In the genomic region with DNA sequence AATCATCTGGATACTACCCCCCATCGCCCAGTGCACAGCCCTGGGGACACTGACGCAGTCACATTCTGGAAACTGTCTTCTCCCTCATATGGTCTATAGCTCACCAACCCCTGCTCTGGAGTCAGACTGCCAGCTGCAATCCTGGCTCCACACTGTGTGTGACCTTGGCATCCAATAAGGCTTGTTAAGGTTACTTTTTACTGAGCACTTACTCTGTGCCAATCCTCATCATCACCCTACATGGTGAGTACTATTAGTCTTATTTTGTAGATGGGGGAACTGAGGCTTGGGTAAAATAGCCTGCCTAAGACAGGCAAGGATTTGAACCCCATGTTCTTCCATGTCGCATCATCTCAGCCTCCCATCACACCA, we compare ENCODE assay signal across 8 cellular contexts. TPM values are rescaled to one million over a fixed set of nuclear protein-coding genes. Genes with fewer than 3 reads are reported as not detected.
DNase-seq lines count a peak whose midpoint lies in the region; ATAC-seq, FAIRE-seq and TF ChIP-seq lines count a peak whose summit lies in the region.

No MANE protein-coding gene starts in this region.

- DNase-seq in GM06990 (ENCODE audit: extremely low read depth, insufficient read length) (no peak), T-cell (peak in 1 of 34 experiments; percentile 18), foreskin keratinocyte (peak in 1 of 2 donors; percentile 16), psoas muscle (no peak), D341Med (ENCODE audit: low spot score) (no peak), frontal cortex (ENCODE audit: low spot score in 2 of 2) (no peak), NCI-H82 (lab: John Stamatoyannopoulos, UW) (no peak), NCI-H2196 treated with DMSO at 0.1 percent for 48 hours (lab: John Stamatoyannopoulos, UW; ENCODE audit: unreplicated experiment) (no peak)

- POLR2A ChIA-PET in T-cell (lab: Charles Lee) = interaction anchor here in 1 of 2 donors (0.6 to 1.0 kb wide), 2 partner anchors 35 to 1571 kb away, joined by 3 read pairs; a partner anchor contains a TSS

- ATAC-seq in T-cell (replicated peaks in 1 of 4) (peak; percentile 3 to 19 (median 6)), foreskin keratinocyte (no peak), psoas muscle (no peak)

- H3K27ac ChIP-seq in foreskin keratinocyte = peak overlapping the region; percentile 3
- peak overlapping the region; percentile 94 for H3K27ac ChIP-seq in psoas muscle

- no peak for TF ChIP-seq CTCF in GM06990 (IDR thresholded peaks at IDR 0.05; ENCODE audit: insufficient read depth, low read length, poor library complexity, severe bottlenecking)
- TF ChIP-seq CTCF in foreskin keratinocyte (conservative IDR thresholded peaks at IDR 0.05) = no peak
- TF ChIP-seq CTCF in psoas muscle (IDR thresholded peaks at IDR 0.05) = no peak

- H3K27ac Mint-ChIP-seq in T-cell = peak overlapping the region; percentile 72 to 89

- H3K9me3 Mint-ChIP-seq in T-cell = no peaks in the 10 kb centered on the region

- intact Hi-C loops in psoas muscle (cut with DNase I) = loop anchor here in 1 of 2 donors (2.0 kb wide), 1 partner anchor 32 kb away; no protein-coding TSS in a partner anchor

- H3K4me1 ChIP-seq in foreskin keratinocyte (peaks cover 14% of the 10 kb centered on the region), psoas muscle (peaks cover 96% of the 10 kb centered on the region)

- peak overlapping the region; percentile 65 to 82 (median 71) for H3K4me3 Mint-ChIP-seq in T-cell

- WGBS in psoas muscle, 3 donors = 39 to 53% (median 45%) methylated on average over 3 of the region's 3 CpGs

- H3K36me3 ChIP-seq in GM06990 (ENCODE audit: control insufficient read depth, insufficient read depth, low read length) = no peaks in the 10 kb centered on the region
- no peaks in the 10 kb centered on the region for H3K36me3 ChIP-seq in psoas muscle (ENCODE audit: insufficient read depth in 1 of 2, low read depth in 1 of 2)

- FAIRE-seq in frontal cortex (lab: Jason Lieb, UNC) = no peak

- H3K27me3 ChIP-seq in GM06990 (replicated peaks; ENCODE audit: control insufficient read depth, insufficient read depth, low read length) (no peaks in the 10 kb centered on the region), foreskin keratinocyte (no peaks in the 10 kb centered on the region), psoas muscle (ENCODE audit: insufficient read depth in 3 of 3, low read length in 2 of 3) (no peaks in the 10 kb centered on the region)

- peaks cover 28 to 46% (median 42%) of the 10 kb centered on the region in 3 donors for H3K4me1 Mint-ChIP-seq in T-cell

- no peaks in the 10 kb centered on the region for H3K9me3 ChIP-seq in psoas muscle

- CTCF ChIA-PET in T-cell (lab: Charles Lee) = interaction anchor here (0.6 to 2.3 kb wide), 11 partner anchors 12 to 204 kb away, joined by 3 to 15 read pairs (median 5); a partner anchor contains a TSS

- H3K4me3 ChIP-seq in GM06990 (replicated peaks; ENCODE audit: low read depth, low read length) (peak overlapping the region; percentile 54), psoas muscle (peak overlapping the region; percentile 55)

- H3K27me3 Mint-ChIP-seq in T-cell = no peaks in the 10 kb centered on the region

- no peaks in the 10 kb centered on the region for H3K36me3 Mint-ChIP-seq in T-cell

RNA-seq across cellular contexts. Expression of a gene that starts 34.9 kb away (rescaled TPM):
- total RNA-seq in T-cell (10 to 100 TPM; 21.9 to 26.4 (median 23.1) TPM), foreskin keratinocyte (12.1 and 14.8 TPM in 2 replicates), psoas muscle (10 to 100 TPM; 35.9 to 65.2 (median 59.0) TPM), frontal cortex (10.6 TPM)
- polyA plus RNA-seq in foreskin keratinocyte (4.0 and 5.4 TPM in 2 replicates), psoas muscle (10 to 100 TPM in 1 of 3 donors, 1 to 10 TPM in 2; 6.4 to 19.8 (median 9.7) TPM)

Comparison
In these comparisons a context has a peak if more than half of its experiments do, and no peak if none do; other contexts are left out.
1. ATAC-seq: peak in T-cell (4 of 4); none in foreskin keratinocyte (single experiment) and psoas muscle (0 of 4).